Comparison of ENCODE assay signal across 1 cellular context in genomic region chr17:72126575-72127486, GRCh38.
TF ChIP-seq lines count a peak whose summit lies in the region.

No MANE protein-coding gene starts in this region.

TF ChIP-seq in GM12878, 131 proteins besides CTCF, POLR2A, EP300 and RAD21 (continued from another document):
- TF ChIP-seq PRDM15 (CRISPR knock-in tag; IDR thresholded peaks at IDR 0.05) (no peak), RUNX3 (IDR thresholded peaks at IDR 0.05; ENCODE audit: low read length) (peak; percentile 68), IKZF2 (IDR thresholded peaks at IDR 0.05) (peak in 1 of 2 experiments; percentile 19; a peak in 1 of 4 replicates), ATF2 (IDR thresholded peaks at IDR 0.05; ENCODE audit: low read length) (0 out of 2 replicates have a peak, but pooled peaks have one; percentile 48), SPI1 (IDR thresholded peaks at IDR 0.05; ENCODE audit: borderline replicate concordance, insufficient read depth, low read depth, low read length) (no peak)
